In genomic region chr2:15145919-15146318, GRCh38 we compare ENCODE assay signal across 27 cellular contexts.
"Had no signal": no experiment of that assay in that cellular context is flagged by ENCODE, and none has a peak within 500 bp of the region (broad histone marks: within the 10 kb centered on the region; RNA-seq: fewer than 3 reads in every experiment).

No MANE protein-coding gene starts in this region.

- H3K36me3 ChIP-seq: ascending aorta, breast epithelium, cardiac muscle cell, colonic mucosa, esophagus squamous epithelium, gastroesophageal sphincter, WERI-Rb-1 had no signal

- H3K27ac ChIP-seq: ascending aorta, breast epithelium, cardiac muscle cell, colonic mucosa, epithelial cell of prostate, esophagus squamous epithelium, gastroesophageal sphincter, WERI-Rb-1 had no signal

- H3K9me3 ChIP-seq: ascending aorta, breast epithelium, colonic mucosa, esophagus squamous epithelium, gastroesophageal sphincter had no signal

- H3K27ac Mint-ChIP-seq: activated B cell treated with CpG ODN at 0.5 μM for 24 hours; activated CD8-positive, alpha-beta T cell treated with anti-CD3 and anti-CD28 coated beads for 36 hours; activated naive CD4-positive, alpha-beta T cell treated with anti-CD3 and anti-CD28 coated beads, Interleukin-2, amount 10 ng/mL, durations not matched to agents 7 days and 5 days; activated naive CD4-positive, alpha-beta T cell treated with anti-CD3 and anti-CD28 coated beads, Interleukin-2, amount 50 U/mL, for 72 hours; activated naive CD8-positive, alpha-beta T cell treated with anti-CD3 and anti-CD28 coated beads, Interleukin-2, amount 10 ng/mL, durations not matched to agents 7 days and 5 days; brain; T-helper 17 cell; T-helper 2 cell treated with Interferon-gamma antibody and Interleukin-4, amounts not matched to agents 5 μg/mL and 100 μg/mL, for 36 hours had no signal

- H3K27me3 Mint-ChIP-seq: activated B cell treated with CpG ODN at 0.5 μM for 24 hours; activated CD8-positive, alpha-beta T cell treated with anti-CD3 and anti-CD28 coated beads for 36 hours; activated naive CD8-positive, alpha-beta T cell treated with anti-CD3 and anti-CD28 coated beads, Interleukin-2, amount 10 ng/mL, durations not matched to agents 7 days and 5 days had no signal

- H3K27me3 ChIP-seq: ascending aorta, breast epithelium, cardiac muscle cell, colonic mucosa, esophagus squamous epithelium, gastroesophageal sphincter had no signal

- H3K36me3 Mint-ChIP-seq: brain had no signal

- DNase-seq: activated B cell treated with CpG ODN at 0.5 μM for 24 hours; activated CD4-positive, alpha-beta T cell treated with anti-CD3 and anti-CD28 coated beads for 4 hours; activated CD8-positive, alpha-beta memory T cell treated with anti-CD3 and anti-CD28 coated beads for 24 hours; activated CD8-positive, alpha-beta T cell treated with anti-CD3 and anti-CD28 coated beads for 36 hours; activated gamma-delta T cell; activated naive CD4-positive, alpha-beta T cell; activated naive CD4-positive, alpha-beta T cell treated with anti-CD3 and anti-CD28 coated beads, Interleukin-2, amount 10 ng/mL, durations not matched to agents 7 days and 5 days; activated naive CD8-positive, alpha-beta T cell treated with anti-CD3 and anti-CD28 coated beads, Interleukin-2, amount 10 ng/mL, durations not matched to agents 7 days and 5 days; activated T-cell treated with anti-CD3 and anti-CD28 coated beads, Interleukin-2, amount 50 U/mL, for 1 hour; activated T-cell treated with anti-CD3 and anti-CD28 coated beads, Interleukin-2, amount 50 U/mL, for 48 hours; central memory CD4-positive, alpha-beta T cell; cerebellar nuclear complex; colonic mucosa; effector CD8-positive, alpha-beta T cell; esophagus squamous epithelium; foreskin melanocyte; T-helper 17 cell; T1000; WERI-Rb-1 had no signal

- H3K4me1 ChIP-seq: ascending aorta, breast epithelium, colonic mucosa, gastroesophageal sphincter had no signal

- H3K4me3 ChIP-seq: ascending aorta, breast epithelium, cardiac muscle cell, colonic mucosa, esophagus squamous epithelium, gastroesophageal sphincter had no signal

- H3K9me3 Mint-ChIP-seq: activated B cell treated with CpG ODN at 0.5 μM for 24 hours had no signal

- H3K4me3 Mint-ChIP-seq: activated B cell treated with CpG ODN at 0.5 μM for 24 hours; activated CD8-positive, alpha-beta T cell treated with anti-CD3 and anti-CD28 coated beads for 36 hours; activated naive CD4-positive, alpha-beta T cell treated with anti-CD3 and anti-CD28 coated beads, Interleukin-2, amount 10 ng/mL, durations not matched to agents 7 days and 5 days; activated naive CD8-positive, alpha-beta T cell treated with anti-CD3 and anti-CD28 coated beads, Interleukin-2, amount 10 ng/mL, durations not matched to agents 7 days and 5 days; brain; T-helper 17 cell; T-helper 2 cell treated with Interferon-gamma antibody and Interleukin-4, amounts not matched to agents 5 μg/mL and 100 μg/mL, for 36 hours had no signal
